22 cellular contexts compared by ENCODE assay signal in the genomic region with DNA sequence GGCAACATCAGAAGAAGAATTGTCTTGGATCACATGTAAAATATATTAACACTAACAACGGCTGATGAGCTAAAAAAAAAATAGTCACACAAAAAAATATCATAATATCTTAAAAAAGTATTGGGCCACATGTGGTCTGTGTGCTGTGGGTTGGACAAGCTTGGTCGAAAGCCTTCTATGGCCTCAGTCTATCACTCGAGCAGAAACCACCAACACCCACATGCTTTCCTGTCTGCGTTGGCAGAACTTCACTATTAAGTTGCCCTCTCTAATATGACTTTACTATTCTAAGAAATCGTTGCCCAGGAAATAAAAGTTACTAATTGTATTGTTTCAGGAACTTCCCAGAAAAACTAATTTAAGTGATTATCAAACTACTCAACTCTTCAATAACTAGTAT. TPM values are rescaled to one million over a fixed set of nuclear protein-coding genes. Genes with fewer than 3 reads are reported as not detected.
DNase-seq lines count a peak whose midpoint lies in the region; ATAC-seq and TF ChIP-seq lines count a peak whose summit lies in the region.
"Had no signal": no experiment of that assay in that cellular context is flagged by ENCODE, and none has a peak within 500 bp of the region (broad histone marks: within the 10 kb centered on the region; RNA-seq: fewer than 3 reads in every experiment).

No MANE protein-coding gene starts in this region.

- no peaks in the 10 kb centered on the region for H3K9me3 ChIP-seq in colonic mucosa
- H3K9me3 ChIP-seq: mucosa of descending colon, prostate gland had no signal

- no peak overlapping the region for H3K27ac Mint-ChIP-seq in activated CD8-positive, alpha-beta memory T cell treated with anti-CD3 and anti-CD28 coated beads, Interleukin-2, amount 10 ng/mL, durations not matched to agents 7 days and 5 days
- peak overlapping the region in 1 of 2 donors; percentile 7 for H3K27ac Mint-ChIP-seq in effector memory CD8-positive, alpha-beta T cell
- H3K27ac Mint-ChIP-seq: T-helper 1 cell treated with Interleukin-12 subunit alpha and Interleukin-12 subunit beta and Interleukin-4 antibody, amounts not matched to agents 30 μg/mL and 1 μg/mL, for 36 hours had no signal

- no peaks in the 10 kb centered on the region for H3K36me3 ChIP-seq in colonic mucosa
- H3K36me3 ChIP-seq: heart right ventricle, prostate gland had no signal

- H3K27me3 Mint-ChIP-seq in activated CD8-positive, alpha-beta memory T cell treated with anti-CD3 and anti-CD28 coated beads, Interleukin-2, amount 10 ng/mL, durations not matched to agents 7 days and 5 days, result no peaks in the 10 kb centered on the region
- H3K27me3 Mint-ChIP-seq in effector memory CD8-positive, alpha-beta T cell, result peaks cover 14 to 27% of the 10 kb centered on the region in 2 donors

- H3K4me1 Mint-ChIP-seq in activated CD8-positive, alpha-beta memory T cell treated with anti-CD3 and anti-CD28 coated beads, Interleukin-2, amount 10 ng/mL, durations not matched to agents 7 days and 5 days, result peaks cover 52% of the 10 kb centered on the region
- peaks cover 10% of the 10 kb centered on the region in 2 donors for H3K4me1 Mint-ChIP-seq in effector memory CD8-positive, alpha-beta T cell (ENCODE audit: low read depth in 2 of 2)

- CTCF ChIA-PET in activated CD8-positive, alpha-beta memory T cell treated with anti-CD3 and anti-CD28 coated beads, Interleukin-2, amount 10 ng/mL, durations not matched to agents 7 days and 5 days (lab: Charles Lee), result no interaction called here

- no peak for TF ChIP-seq CTCF in colonic mucosa (IDR thresholded peaks at IDR 0.05)

- H3K27me3 ChIP-seq in colonic mucosa, result no peaks in the 10 kb centered on the region
- H3K27me3 ChIP-seq: heart right ventricle had no signal

- H3K36me3 Mint-ChIP-seq in activated CD8-positive, alpha-beta memory T cell treated with anti-CD3 and anti-CD28 coated beads, Interleukin-2, amount 10 ng/mL, durations not matched to agents 7 days and 5 days, result peaks cover 32% of the 10 kb centered on the region
- no peaks in the 10 kb centered on the region for H3K36me3 Mint-ChIP-seq in effector memory CD8-positive, alpha-beta T cell (ENCODE audit: insufficient read depth)

- peaks cover 12% of the 10 kb centered on the region for H3K9me3 Mint-ChIP-seq in activated CD8-positive, alpha-beta memory T cell treated with anti-CD3 and anti-CD28 coated beads, Interleukin-2, amount 10 ng/mL, durations not matched to agents 7 days and 5 days (ENCODE audit: low read depth)
- peaks cover 1 to 11% of the 10 kb centered on the region in 2 donors for H3K9me3 Mint-ChIP-seq in effector memory CD8-positive, alpha-beta T cell

- H3K4me1 ChIP-seq in colonic mucosa, result peaks cover 4% of the 10 kb centered on the region
- H3K4me1 ChIP-seq: prostate gland had no signal

- peak; percentile 52 for DNase-seq in activated CD8-positive, alpha-beta memory T cell treated with anti-CD3 and anti-CD28 coated beads, Interleukin-2, amount 10 ng/mL, durations not matched to agents 7 days and 5 days
- DNase-seq in activated CD8-positive, alpha-beta memory T cell treated with anti-CD3 and anti-CD28 coated beads, Interleukin-2, amount 50 U/mL, for 48 hours, result no peak
- DNase-seq in MV-4-11 (lab: John Stamatoyannopoulos, UW) (peak; percentile 18), colonic mucosa (no peak), dermis blood vessel endothelial cell (no peak)
- DNase-seq in effector memory CD8-positive, alpha-beta T cell, result no peak
- peak; percentile 30 for DNase-seq in stimulated activated naive CD8-positive, alpha-beta T cell treated with anti-CD3 and anti-CD28 coated beads, Interleukin-15, Interleukin-2, amounts not matched to agents 100 U/mL and 50 U/mL, for 24 hours
- DNase-seq: activated CD4-positive, alpha-beta T cell treated with anti-CD3 and anti-CD28 coated beads, Interleukin-2, amount 50 U/mL, for 4 hours; C1 segment of cervical spinal cord; GM23248; heart right ventricle; left ventricle myocardium superior; mucosa of descending colon; NCI-H1694 treated with DMSO at 0.1 percent for 48 hours; NCI-H2227 treated with DMSO at 0.1 percent for 48 hours; NCI-H82; PC-9; SIG-M5; stimulated activated CD4-positive, alpha-beta T cell treated with anti-CD3 and anti-CD28 coated beads, Interleukin-2, amount 100 ng/mL, for 24 hours had no signal

- H3K27ac ChIP-seq in colonic mucosa, result no peak overlapping the region
- H3K27ac ChIP-seq: GM23248, heart right ventricle, PC-9, prostate gland had no signal

- ATAC-seq in activated CD8-positive, alpha-beta memory T cell treated with anti-CD3 and anti-CD28 coated beads, Interleukin-2, amount 10 ng/mL, durations not matched to agents 7 days and 5 days, result no peak
- peak; percentile 93 for ATAC-seq in effector memory CD8-positive, alpha-beta T cell (replicated peaks)
- ATAC-seq in stimulated activated naive CD8-positive, alpha-beta T cell treated with anti-CD3 and anti-CD28 coated beads, Interleukin-15, Interleukin-2, amounts not matched to agents 100 U/mL and 50 U/mL, for 24 hours, result peak; percentile 57
- no peak for ATAC-seq in HG02938 (IDR thresholded peaks at IDR 0.05; ENCODE audit: unreplicated experiment)
- ATAC-seq: heart right ventricle, left ventricle myocardium superior, mucosa of descending colon had no signal

- no peak overlapping the region for H3K4me3 Mint-ChIP-seq in activated CD8-positive, alpha-beta memory T cell treated with anti-CD3 and anti-CD28 coated beads, Interleukin-2, amount 10 ng/mL, durations not matched to agents 7 days and 5 days
- H3K4me3 Mint-ChIP-seq in effector memory CD8-positive, alpha-beta T cell, result peak overlapping the region in 1 of 2 donors; percentile 4
- H3K4me3 Mint-ChIP-seq: T-helper 1 cell treated with Interleukin-12 subunit alpha and Interleukin-12 subunit beta and Interleukin-4 antibody, amounts not matched to agents 30 μg/mL and 1 μg/mL, for 36 hours had no signal

- H3K9ac ChIP-seq in colonic mucosa (ENCODE audit: low read depth in 2 of 2, low read length in 2 of 2), result no peak overlapping the region
- H3K9ac ChIP-seq: GM23248 had no signal

- intact Hi-C loops in colonic mucosa (cut with DNase I), result no loop called here

- no peak overlapping the region for H3K4me3 ChIP-seq in colonic mucosa
- H3K4me3 ChIP-seq: GM23248, heart right ventricle, mucosa of descending colon, PC-9, prostate gland had no signal

RNA-seq across cellular contexts. Expression of a gene that starts 28.2 kb away (rescaled TPM):
- total RNA-seq in activated CD8-positive, alpha-beta memory T cell treated with anti-CD3 and anti-CD28 coated beads, Interleukin-2, amount 10 ng/mL, durations not matched to agents 7 days and 5 days, result 10 to 100 TPM; 13.0 to 33.5 TPM
- total RNA-seq in colonic mucosa (100 to 1,000 TPM; 110 to 185 TPM), dermis blood vessel endothelial cell (26.2 and 30.1 TPM in 2 replicates)

Comparison
In these comparisons a context has a peak if more than half of its experiments do, and no peak if none do; other contexts are left out.
1. DNase-seq: peak in activated CD8-positive, alpha-beta memory T cell treated with anti-CD3 and anti-CD28 coated beads, Interleukin-2, amount 10 ng/mL, durations not matched to agents 7 days and 5 days (single experiment), MV-4-11 (single experiment) and stimulated activated naive CD8-positive, alpha-beta T cell treated with anti-CD3 and anti-CD28 coated beads, Interleukin-15, Interleukin-2, amounts not matched to agents 100 U/mL and 50 U/mL, for 24 hours (single experiment); none in activated CD8-positive, alpha-beta memory T cell treated with anti-CD3 and anti-CD28 coated beads, Interleukin-2, amount 50 U/mL, for 48 hours (single experiment), effector memory CD8-positive, alpha-beta T cell (0 of 3), colonic mucosa (single experiment) and dermis blood vessel endothelial cell (single experiment).
2. ATAC-seq: peak in effector memory CD8-positive, alpha-beta T cell (single experiment) and stimulated activated naive CD8-positive, alpha-beta T cell treated with anti-CD3 and anti-CD28 coated beads, Interleukin-15, Interleukin-2, amounts not matched to agents 100 U/mL and 50 U/mL, for 24 hours (single experiment); none in activated CD8-positive, alpha-beta memory T cell treated with anti-CD3 and anti-CD28 coated beads, Interleukin-2, amount 10 ng/mL, durations not matched to agents 7 days and 5 days (single experiment) and HG02938 (single experiment).